9 cellular contexts compared by ENCODE assay signal in the genomic region with DNA sequence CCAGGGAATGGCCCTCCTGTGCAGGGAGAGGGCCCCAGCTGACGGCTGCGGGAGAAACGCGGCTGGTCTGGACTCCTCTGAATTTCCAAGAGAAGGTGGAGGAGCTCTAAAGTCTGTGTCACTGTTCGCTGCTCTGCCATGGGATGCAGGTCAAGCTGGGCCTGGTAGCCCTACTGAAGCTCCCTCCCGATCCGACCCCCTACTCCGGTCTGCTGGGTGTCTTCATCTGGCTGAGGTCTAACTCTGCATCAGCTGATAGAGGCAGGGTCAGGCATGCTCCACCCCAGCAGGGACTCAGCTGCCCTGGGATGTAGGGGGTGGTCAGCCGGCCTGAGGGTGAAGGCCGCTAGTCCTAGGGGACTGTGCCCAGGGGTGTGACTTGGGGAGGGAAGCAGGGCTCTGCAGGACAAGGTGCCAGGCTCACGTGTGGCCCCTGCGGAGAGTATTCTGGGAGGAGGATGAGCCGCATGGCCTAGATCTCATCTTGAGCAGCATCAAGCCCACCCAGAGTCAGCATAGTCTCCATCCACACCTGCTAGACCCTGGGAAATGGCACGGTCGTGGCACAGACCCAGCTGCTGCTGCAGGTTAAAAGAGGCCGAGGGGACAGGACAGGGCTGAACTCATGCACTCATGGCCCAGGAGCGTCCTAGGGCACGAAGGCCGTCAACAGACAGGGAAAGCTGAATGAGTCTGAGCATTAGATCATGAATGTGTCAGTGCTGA. TPM values are rescaled to one million over a fixed set of nuclear protein-coding genes. Genes with fewer than 3 reads are reported as not detected.
DNase-seq lines count a peak whose midpoint lies in the region; ATAC-seq and TF ChIP-seq lines count a peak whose summit lies in the region.
"Had no signal": no experiment of that assay in that cellular context is flagged by ENCODE, and none has a peak within 500 bp of the region (broad histone marks: within the 10 kb centered on the region; RNA-seq: fewer than 3 reads in every experiment).

No MANE protein-coding gene starts in this region.

- H3K27ac ChIP-seq in dorsolateral prefrontal cortex, result peak overlapping the region in 39 of 59 donors; percentile 18 to 92 (median 86)
- peak overlapping the region; percentile 93 for H3K27ac ChIP-seq in muscle layer of colon (ENCODE audit: low read depth, low read length)
- no peak overlapping the region for H3K27ac ChIP-seq in urinary bladder (ENCODE audit: low read depth)
- no peak overlapping the region for H3K27ac ChIP-seq in Karpas-422 (ENCODE audit: low read length)

- H2AFZ ChIP-seq in Karpas-422 (ENCODE audit: low read length), result no peak overlapping the region

- H3K9me3 ChIP-seq in muscle layer of colon (ENCODE audit: low read length), result no peaks in the 10 kb centered on the region
- no peaks in the 10 kb centered on the region for H3K9me3 ChIP-seq in Karpas-422 (ENCODE audit: low read length)

- H3K9me3 Mint-ChIP-seq in activated naive CD8-positive, alpha-beta T cell treated with anti-CD3 and anti-CD28 coated beads for 36 hours, result no peaks in the 10 kb centered on the region
- no peaks in the 10 kb centered on the region for H3K9me3 Mint-ChIP-seq in activated naive CD8-positive, alpha-beta T cell treated with anti-CD3 and anti-CD28 coated beads, Interleukin-2, amount 50 U/mL, for 24 hours

- H3K9ac ChIP-seq in muscle layer of colon (ENCODE audit: low read length) (peak overlapping the region; percentile 37), Karpas-422 (ENCODE audit: low read length) (no peak overlapping the region)

- peak overlapping the region; percentile 48 to 87 (median 73) for H3K4me3 ChIP-seq in dorsolateral prefrontal cortex
- H3K4me3 ChIP-seq in muscle layer of colon (ENCODE audit: low read depth in 1 of 2, low read length in 2 of 2), result peak overlapping the region; percentile 73 to 85
- peak overlapping the region; percentile 85 for H3K4me3 ChIP-seq in urinary bladder (ENCODE audit: low read depth, low read length)
- no peak overlapping the region for H3K4me3 ChIP-seq in Karpas-422 (ENCODE audit: low read length)

- peaks cover 29% of the 10 kb centered on the region for H3K27me3 Mint-ChIP-seq in activated naive CD8-positive, alpha-beta T cell treated with anti-CD3 and anti-CD28 coated beads for 36 hours
- H3K27me3 Mint-ChIP-seq in activated naive CD8-positive, alpha-beta T cell treated with anti-CD3 and anti-CD28 coated beads, Interleukin-2, amount 50 U/mL, for 24 hours, result peaks cover 19% of the 10 kb centered on the region

- H3K36me3 ChIP-seq in muscle layer of colon (ENCODE audit: insufficient read depth, low read length) (peaks cover 20% of the 10 kb centered on the region), urinary bladder (ENCODE audit: insufficient read depth) (peaks cover 2% of the 10 kb centered on the region), Karpas-422 (ENCODE audit: insufficient read depth, low read length) (no peaks in the 10 kb centered on the region)

- intact Hi-C loops in dorsolateral prefrontal cortex (cut with DNase I), result no loop called here

- WGBS in urinary bladder, result 81% methylated on average over 19 of the region's 19 CpGs

- H3K4me1 ChIP-seq in muscle layer of colon (ENCODE audit: insufficient read depth, low read length), result peaks cover 26% of the 10 kb centered on the region
- H3K4me1 ChIP-seq in urinary bladder (ENCODE audit: insufficient read depth), result no peaks in the 10 kb centered on the region
- no peaks in the 10 kb centered on the region for H3K4me1 ChIP-seq in Karpas-422 (ENCODE audit: low read length)

- H3K4me3 Mint-ChIP-seq in activated naive CD8-positive, alpha-beta T cell treated with anti-CD3 and anti-CD28 coated beads for 36 hours, result peak overlapping the region; percentile 18
- H3K4me3 Mint-ChIP-seq in activated naive CD8-positive, alpha-beta T cell treated with anti-CD3 and anti-CD28 coated beads, Interleukin-2, amount 50 U/mL, for 24 hours, result no peak overlapping the region

- no peak for DNase-seq in activated naive CD8-positive, alpha-beta T cell treated with anti-CD3 and anti-CD28 coated beads for 36 hours
- no peak for DNase-seq in activated naive CD8-positive, alpha-beta T cell treated with anti-CD3 and anti-CD28 coated beads, Interleukin-2, amount 50 U/mL, for 24 hours
- DNase-seq in dorsolateral prefrontal cortex (no peak), Karpas-422 (no peak)

- no peak overlapping the region for H3K4me2 ChIP-seq in Karpas-422 (ENCODE audit: low read depth, low read length, poor library complexity, severe bottlenecking)

- no peaks in the 10 kb centered on the region for H4K20me1 ChIP-seq in Karpas-422 (ENCODE audit: insufficient read depth, low read depth, low read length)

- H3K27me3 ChIP-seq in dorsolateral prefrontal cortex (peaks cover 0 to 18% (median 0%) of the 10 kb centered on the region in 45 donors), muscle layer of colon (ENCODE audit: control insufficient read depth in 1 of 2, insufficient read depth in 2 of 2, low read length in 2 of 2) (no peaks in the 10 kb centered on the region), Karpas-422 (ENCODE audit: low read length) (no peaks in the 10 kb centered on the region)

- no peak for ATAC-seq in activated naive CD8-positive, alpha-beta T cell treated with anti-CD3 and anti-CD28 coated beads, Interleukin-2, amount 50 U/mL, for 24 hours
- no peak for ATAC-seq in HG03108 (IDR thresholded peaks at IDR 0.05; ENCODE audit: unreplicated experiment)
- ATAC-seq in HG02610 (IDR thresholded peaks at IDR 0.05; ENCODE audit: unreplicated experiment), result no peak

- H3K36me3 Mint-ChIP-seq in activated naive CD8-positive, alpha-beta T cell treated with anti-CD3 and anti-CD28 coated beads for 36 hours, result no peaks in the 10 kb centered on the region
- H3K36me3 Mint-ChIP-seq in activated naive CD8-positive, alpha-beta T cell treated with anti-CD3 and anti-CD28 coated beads, Interleukin-2, amount 50 U/mL, for 24 hours (ENCODE audit: low read depth), result no peaks in the 10 kb centered on the region

- no peaks in the 10 kb centered on the region for H3K79me2 ChIP-seq in Karpas-422 (ENCODE audit: low read length)

- peaks cover 3% of the 10 kb centered on the region for H3K4me1 Mint-ChIP-seq in activated naive CD8-positive, alpha-beta T cell treated with anti-CD3 and anti-CD28 coated beads for 36 hours
- peaks cover 4% of the 10 kb centered on the region for H3K4me1 Mint-ChIP-seq in activated naive CD8-positive, alpha-beta T cell treated with anti-CD3 and anti-CD28 coated beads, Interleukin-2, amount 50 U/mL, for 24 hours

- no peak for TF ChIP-seq CTCF in dorsolateral prefrontal cortex (IDR thresholded peaks at IDR 0.05 in 54 of 56, conservative IDR thresholded peaks at IDR 0.05 in 2 of 56; ENCODE audit: low read depth in 1 of 56, partially characterized antibody in 56 of 56)

- no peak overlapping the region for H3K27ac Mint-ChIP-seq in activated naive CD8-positive, alpha-beta T cell treated with anti-CD3 and anti-CD28 coated beads for 36 hours
- H3K27ac Mint-ChIP-seq in activated naive CD8-positive, alpha-beta T cell treated with anti-CD3 and anti-CD28 coated beads, Interleukin-2, amount 50 U/mL, for 24 hours, result no peak overlapping the region

- no peaks in the 10 kb centered on the region for H3K9me2 ChIP-seq in Karpas-422 (replicated peaks; ENCODE audit: insufficient read depth, low read length)

RNA-seq across cellular contexts. Expression of gene CST3, which starts 1.4 kb away (rescaled TPM):
- under 1 TPM; 0.54 to 0.62 TPM for total RNA-seq in activated naive CD8-positive, alpha-beta T cell treated with anti-CD3 and anti-CD28 coated beads for 36 hours
- total RNA-seq in dorsolateral prefrontal cortex (1,000 to 10,000 TPM in 112 of 120 experiments, 100 to 1,000 TPM in 8; 650 to 4,349 (median 1,494) TPM), urinary bladder (166 TPM)
- polyA plus RNA-seq in urinary bladder, result 1,484 TPM
- total RNA-seq in Karpas-422 (2014; rRNA removed; shearing (Covaris generic); ENCODE audit: low replicate concordance), result not detected in 2 replicates

RNA-seq across cellular contexts. Expression of gene CST9, which starts 30.6 kb away (rescaled TPM):
- not detected for total RNA-seq in activated naive CD8-positive, alpha-beta T cell treated with anti-CD3 and anti-CD28 coated beads for 36 hours
- total RNA-seq in dorsolateral prefrontal cortex (under 1 TPM in 1 of 120 experiments, not detected in 119; 0.42 TPM), urinary bladder (not detected)
- polyA plus RNA-seq in urinary bladder, result not detected
- not detected in 2 replicates for total RNA-seq in Karpas-422 (2014; rRNA removed; shearing (Covaris generic); ENCODE audit: low replicate concordance)
- total RNA-seq: M059J had no signal

RNA-seq across cellular contexts. Expression of gene CST4, which starts 52.5 kb away (rescaled TPM):
- total RNA-seq in activated naive CD8-positive, alpha-beta T cell treated with anti-CD3 and anti-CD28 coated beads for 36 hours, result not detected
- not detected for total RNA-seq in dorsolateral prefrontal cortex
- total RNA-seq in urinary bladder, result not detected
- polyA plus RNA-seq in urinary bladder, result not detected
- not detected in 2 replicates for total RNA-seq in Karpas-422 (2014; rRNA removed; shearing (Covaris generic); ENCODE audit: low replicate concordance)

Comparison
In these comparisons a context has a peak if more than half of its experiments do, and no peak if none do; other contexts are left out.
1. H3K27ac ChIP-seq: peak in dorsolateral prefrontal cortex (39 of 59) and muscle layer of colon (single experiment); none in urinary bladder (single experiment) and Karpas-422 (single experiment).
2. RNA of gene CST3, which starts 1.4 kb away (total RNA-seq): 650 to 4,349 TPM in dorsolateral prefrontal cortex and 166 TPM in urinary bladder (single experiment); 0.54 to 0.62 TPM in activated naive CD8-positive, alpha-beta T cell treated with anti-CD3 and anti-CD28 coated beads for 36 hours and not detected in Karpas-422; every median in the first group is over 100 times any median in the second.